Comparison of ENCODE assay signal across 15 cellular contexts in the genomic region with DNA sequence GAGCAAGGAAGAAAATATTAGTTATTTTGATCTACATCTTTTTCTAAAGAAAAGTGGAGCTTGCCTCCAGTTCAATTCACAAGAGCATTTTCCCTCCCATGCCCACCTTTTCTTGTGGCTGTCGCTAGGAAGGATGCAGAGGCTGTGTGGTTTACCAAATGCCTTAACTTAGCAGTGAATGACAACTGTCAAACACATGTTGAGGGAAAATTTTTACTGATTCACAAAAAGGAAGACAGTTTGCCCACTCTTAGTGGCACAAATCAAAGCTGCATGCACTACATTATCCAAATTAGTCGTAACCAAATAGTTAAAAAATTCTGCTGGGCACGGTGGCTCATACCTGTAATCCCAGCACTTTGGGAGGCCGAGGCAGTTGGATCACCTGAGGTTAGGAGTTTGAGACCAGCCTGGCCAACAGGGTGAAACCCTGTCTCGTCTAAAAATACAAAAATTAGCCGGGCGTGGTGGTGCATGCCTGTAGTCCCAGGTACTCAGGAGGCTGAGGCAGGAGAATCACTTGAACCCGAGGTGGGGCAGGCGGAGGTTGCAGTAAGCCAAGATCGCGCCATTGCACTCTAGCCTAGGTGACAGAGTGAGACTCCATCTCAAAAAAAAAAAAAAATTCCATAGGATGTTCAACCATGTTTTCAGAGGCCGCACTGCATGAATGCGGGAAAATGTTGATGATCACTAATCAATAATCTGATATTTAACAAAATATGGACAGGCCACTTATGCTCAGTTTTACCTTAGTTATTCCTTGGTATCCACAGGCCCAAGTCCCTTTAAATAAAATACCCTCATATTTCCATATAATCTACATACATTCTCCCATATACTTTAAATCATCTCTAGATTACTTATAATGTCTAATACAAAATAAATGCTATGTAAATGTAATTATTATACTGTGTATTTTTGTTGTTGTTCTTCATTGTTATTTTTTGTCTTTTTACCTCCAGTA. TPM values are rescaled to one million over a fixed set of nuclear protein-coding genes. Genes with fewer than 3 reads are reported as not detected.
DNase-seq lines count a peak whose midpoint lies in the region; ATAC-seq and TF ChIP-seq lines count a peak whose summit lies in the region.
"Had no signal": no experiment of that assay in that cellular context is flagged by ENCODE, and none has a peak within 500 bp of the region (broad histone marks: within the 10 kb centered on the region; RNA-seq: fewer than 3 reads in every experiment).

No MANE protein-coding gene starts in this region.

- H2BK120ac ChIP-seq in IMR-90 (ENCODE audit: low read depth, low read length), result no peak overlapping the region

- peak overlapping the region; percentile 57 for H3K4me2 ChIP-seq in IMR-90 (ENCODE audit: low read depth, low read length)

- peak overlapping the region; percentile 60; the same call in 1 of the 2 replicates for H3K9ac ChIP-seq in IMR-90 (ENCODE audit: low read depth, low read length)

- TF ChIP-seq POLR2A in IMR-90 (IDR thresholded peaks at IDR 0.05; ENCODE audit: low read depth, low read length), result no peak

- dilution Hi-C loops in IMR-90 (cut with HindIII; ENCODE audit: low sequenced_read_pairs, unreplicated experiment), result no loop called here

- peaks cover 4% of the 10 kb centered on the region; the same call in 1 of the 2 replicates for H3K9me1 ChIP-seq in IMR-90 (ENCODE audit: insufficient read depth, low read length)

- H4K20me1 ChIP-seq in IMR-90 (ENCODE audit: insufficient read depth, low read length), result peaks cover 16% of the 10 kb centered on the region; the same call in 1 of the 2 replicates

- H2BK15ac ChIP-seq in IMR-90 (ENCODE audit: low read depth, low read length), result no peak overlapping the region

- H3K27ac Mint-ChIP-seq in activated CD8-positive, alpha-beta memory T cell treated with anti-CD3 and anti-CD28 coated beads, Interleukin-2, amount 10 ng/mL, durations not matched to agents 7 days and 5 days, result peak overlapping the region; percentile 70
- no peak overlapping the region for H3K27ac Mint-ChIP-seq in activated naive CD8-positive, alpha-beta T cell treated with anti-CD3 and anti-CD28 coated beads, Interleukin-2, amount 10 ng/mL, durations not matched to agents 7 days and 5 days
- peak overlapping the region; percentile 54 for H3K27ac Mint-ChIP-seq in nephron progenitor cell

- H3K27me3 ChIP-seq in IMR-90 (ENCODE audit: control insufficient read depth, insufficient read depth, low read length), result no peaks in the 10 kb centered on the region
- H3K27me3 ChIP-seq: suprapubic skin had no signal

- intact Hi-C loops in IMR-90 (cut with micrococcal nuclease), result no loop called here

- DNase-seq in activated CD8-positive, alpha-beta memory T cell treated with anti-CD3 and anti-CD28 coated beads, Interleukin-2, amount 10 ng/mL, durations not matched to agents 7 days and 5 days, result no peak
- no peak for DNase-seq in activated CD8-positive, alpha-beta memory T cell treated with anti-CD3 and anti-CD28 coated beads, Interleukin-2, amount 50 U/mL, for 4 hours
- no peak for DNase-seq in IMR-90
- no peak for DNase-seq in activated naive CD8-positive, alpha-beta T cell treated with anti-CD3 and anti-CD28 coated beads, Interleukin-2, amount 10 ng/mL, durations not matched to agents 7 days and 5 days
- DNase-seq in nephron progenitor cell, result no peak
- DNase-seq in OCI-M2 (lab: John Stamatoyannopoulos, UW; ENCODE audit: unreplicated experiment), result no peak
- no peak for DNase-seq in SIG-M5 treated with dmso at 0.1 percent for 504 hours (lab: John Stamatoyannopoulos, UW; ENCODE audit: unreplicated experiment)
- DNase-seq: ACHN; GDM1; NCI-H146; NCI-H446; stimulated activated CD4-positive, alpha-beta T cell treated with anti-CD3 and anti-CD28 coated beads, Interleukin-15, amount 100 ng/mL, for 24 hours had no signal

- peak overlapping the region; percentile 55; the same call in 1 of the 2 replicates for H4K5ac ChIP-seq in IMR-90 (ENCODE audit: low read depth, low read length)

- peaks cover 57% of the 10 kb centered on the region for H3K4me1 Mint-ChIP-seq in activated CD8-positive, alpha-beta memory T cell treated with anti-CD3 and anti-CD28 coated beads, Interleukin-2, amount 10 ng/mL, durations not matched to agents 7 days and 5 days
- H3K4me1 Mint-ChIP-seq in activated naive CD8-positive, alpha-beta T cell treated with anti-CD3 and anti-CD28 coated beads, Interleukin-2, amount 10 ng/mL, durations not matched to agents 7 days and 5 days, result peaks cover 47% of the 10 kb centered on the region
- H3K4me1 Mint-ChIP-seq in nephron progenitor cell, result no peaks in the 10 kb centered on the region

- H3K4me1 ChIP-seq in IMR-90 (ENCODE audit: control insufficient read depth, insufficient read depth, low read length), result peaks cover 8% of the 10 kb centered on the region
- H3K4me1 ChIP-seq: suprapubic skin had no signal

- peaks cover 37% of the 10 kb centered on the region for H3K36me3 ChIP-seq in IMR-90 (ENCODE audit: control insufficient read depth, insufficient read depth, low read length)

- CTCF ChIA-PET in activated CD8-positive, alpha-beta memory T cell treated with anti-CD3 and anti-CD28 coated beads, Interleukin-2, amount 10 ng/mL, durations not matched to agents 7 days and 5 days (lab: Charles Lee), result interaction anchor here (0.8 to 3.5 kb wide), 4 partner anchors 8 to 199 kb away, joined by 3 to 14 read pairs (median 3); partner anchors contain the start of gene COX20
- CTCF ChIA-PET in IMR-90 (lab: Yijun Ruan, JAX), result interaction anchor here (1.0 kb wide), 1 partner anchor 198 kb away, joined by 5 read pairs; no protein-coding TSS in a partner anchor

- H2BK5ac ChIP-seq in IMR-90 (ENCODE audit: low read depth, low read length, poor library complexity, severe bottlenecking), result peak overlapping the region; percentile 29

- H4K91ac ChIP-seq in IMR-90 (ENCODE audit: insufficient read depth, low read depth, low read length), result no peak overlapping the region

- H3K4me3 Mint-ChIP-seq in activated CD8-positive, alpha-beta memory T cell treated with anti-CD3 and anti-CD28 coated beads, Interleukin-2, amount 10 ng/mL, durations not matched to agents 7 days and 5 days, result no peak overlapping the region
- H3K4me3 Mint-ChIP-seq in activated naive CD8-positive, alpha-beta T cell treated with anti-CD3 and anti-CD28 coated beads, Interleukin-2, amount 10 ng/mL, durations not matched to agents 7 days and 5 days, result peak overlapping the region; percentile 37
- no peak overlapping the region for H3K4me3 Mint-ChIP-seq in nephron progenitor cell
- H3K4me3 Mint-ChIP-seq: dendritic cell treated with granulocyte-macrophage colony-stimulating factor and Interleukin-4, amounts not matched to agents 40 ng/mL and 50 ng/mL, for 4 days had no signal

- no peak overlapping the region for H2AFZ ChIP-seq in IMR-90 (replicated peaks; ENCODE audit: low read length, poor library complexity)

- H3K9me3 Mint-ChIP-seq in activated CD8-positive, alpha-beta memory T cell treated with anti-CD3 and anti-CD28 coated beads, Interleukin-2, amount 10 ng/mL, durations not matched to agents 7 days and 5 days (ENCODE audit: low read depth), result no peaks in the 10 kb centered on the region
- H3K9me3 Mint-ChIP-seq in activated naive CD8-positive, alpha-beta T cell treated with anti-CD3 and anti-CD28 coated beads, Interleukin-2, amount 10 ng/mL, durations not matched to agents 7 days and 5 days, result no peaks in the 10 kb centered on the region
- H3K9me3 Mint-ChIP-seq in nephron progenitor cell, result no peaks in the 10 kb centered on the region
- H3K9me3 Mint-ChIP-seq: dendritic cell treated with granulocyte-macrophage colony-stimulating factor and Interleukin-4, amounts not matched to agents 40 ng/mL and 50 ng/mL, for 4 days had no signal

- H2AK9ac ChIP-seq in IMR-90 (replicated peaks; ENCODE audit: low read depth, low read length, poor library complexity), result no peak overlapping the region

- no peak for ATAC-seq in activated CD8-positive, alpha-beta memory T cell treated with anti-CD3 and anti-CD28 coated beads, Interleukin-2, amount 10 ng/mL, durations not matched to agents 7 days and 5 days
- ATAC-seq in IMR-90 (ENCODE audit: low read depth) (no peak), GM21786 (IDR thresholded peaks at IDR 0.05; ENCODE audit: unreplicated experiment) (no peak)
- peak; percentile 22 for ATAC-seq in activated naive CD8-positive, alpha-beta T cell treated with anti-CD3 and anti-CD28 coated beads, Interleukin-2, amount 10 ng/mL, durations not matched to agents 7 days and 5 days (ENCODE audit: low read depth)

- TF ChIP-seq CTCF in IMR-90 (conservative IDR thresholded peaks at IDR 0.05; ENCODE audit: low read depth, low read length), result no peak
- no peak for TF ChIP-seq CTCF in nephron progenitor cell (IDR thresholded peaks at IDR 0.05)

- no peak overlapping the region for H2AK5ac ChIP-seq in IMR-90 (ENCODE audit: low read depth, low read length)

- peak overlapping the region; percentile 92 for H3K27ac ChIP-seq in IMR-90 (ENCODE audit: insufficient read depth, low read length)
- H3K27ac ChIP-seq: suprapubic skin had no signal

- peaks cover 7 to 24% of the 10 kb centered on the region in 2 experiments; a peak in 3 of 4 replicates for H3K79me1 ChIP-seq in IMR-90 (ENCODE audit: low read depth in 1 of 2, low read length in 2 of 2)

- peak overlapping the region; percentile 39; the same call in 1 of the 2 replicates for H3K14ac ChIP-seq in IMR-90 (replicated peaks; ENCODE audit: low read depth, low read length)

- 86% methylated on average over 6 of the region's 13 CpGs; no CpG with 5 or more reads in 1 of the 2 experiments for WGBS in IMR-90 (ENCODE audit: extremely low coverage in 2 of 2, insufficient read length in 1 of 2), 2 experiments

- no peaks in the 10 kb centered on the region for H3K27me3 Mint-ChIP-seq in activated CD8-positive, alpha-beta memory T cell treated with anti-CD3 and anti-CD28 coated beads, Interleukin-2, amount 10 ng/mL, durations not matched to agents 7 days and 5 days
- no peaks in the 10 kb centered on the region for H3K27me3 Mint-ChIP-seq in activated naive CD8-positive, alpha-beta T cell treated with anti-CD3 and anti-CD28 coated beads, Interleukin-2, amount 10 ng/mL, durations not matched to agents 7 days and 5 days
- H3K27me3 Mint-ChIP-seq in nephron progenitor cell (ENCODE audit: low read depth, poor library complexity), result no peaks in the 10 kb centered on the region
- H3K27me3 Mint-ChIP-seq: dendritic cell treated with granulocyte-macrophage colony-stimulating factor and Interleukin-4, amounts not matched to agents 40 ng/mL and 50 ng/mL, for 4 days had no signal

- no peaks in the 10 kb centered on the region for H3K9me3 ChIP-seq in IMR-90 (ENCODE audit: control insufficient read depth, insufficient read depth, low read length)
- H3K9me3 ChIP-seq: suprapubic skin had no signal

- H3K56ac ChIP-seq in IMR-90 (ENCODE audit: extremely low read depth, insufficient read depth, low read length), result no peak overlapping the region

- no TSS peak for BruUV-seq in IMR-90 (replicated peaks; lab: Mats Ljungman, UMichigan)

- in situ Hi-C loops in IMR-90 (cut with MboI; ENCODE audit: low sequenced_read_pairs), result no loop called here

- TF ChIP-seq RAD21 in IMR-90 (IDR thresholded peaks at IDR 0.05; ENCODE audit: low read length), result no peak

- no peak overlapping the region for H4K8ac ChIP-seq in IMR-90 (ENCODE audit: low read depth in 2 of 2, low read length in 2 of 2)

- H3K23ac ChIP-seq in IMR-90 (ENCODE audit: low read depth, low read length), result 0 out of 2 replicates have a peak overlapping the region, but pooled peaks have one; percentile 24

- peak overlapping the region; percentile 47; the same call in 1 of the 2 replicates for H3K4ac ChIP-seq in IMR-90 (ENCODE audit: low read depth, low read length)

- H3K4me3 ChIP-seq in IMR-90 (ENCODE audit: insufficient read depth, low read depth, low read length), result no peak overlapping the region
- H3K4me3 ChIP-seq: suprapubic skin had no signal

- POLR2A ChIA-PET in IMR-90 (lab: Charles Lee; ENCODE audit: unreplicated experiment), result no interaction called here
- POLR2A ChIA-PET in activated naive CD8-positive, alpha-beta T cell treated with anti-CD3 and anti-CD28 coated beads, Interleukin-2, amount 10 ng/mL, durations not matched to agents 7 days and 5 days (lab: Charles Lee), result interaction anchor here (16.7 kb wide), 1 partner anchor 13 kb away, joined by 391 read pairs; the partner anchor contains the start of gene HNRNPU

- H3K36me3 Mint-ChIP-seq in activated CD8-positive, alpha-beta memory T cell treated with anti-CD3 and anti-CD28 coated beads, Interleukin-2, amount 10 ng/mL, durations not matched to agents 7 days and 5 days, result peaks cover 72% of the 10 kb centered on the region
- peaks cover 47% of the 10 kb centered on the region for H3K36me3 Mint-ChIP-seq in activated naive CD8-positive, alpha-beta T cell treated with anti-CD3 and anti-CD28 coated beads, Interleukin-2, amount 10 ng/mL, durations not matched to agents 7 days and 5 days
- peaks cover 89% of the 10 kb centered on the region for H3K36me3 Mint-ChIP-seq in nephron progenitor cell (ENCODE audit: low read depth)

- peak overlapping the region; percentile 68; the same call in 1 of the 2 replicates for H3K18ac ChIP-seq in IMR-90 (ENCODE audit: low read depth, low read length)

- H2BK20ac ChIP-seq in IMR-90 (ENCODE audit: low read depth, low read length), result no peak overlapping the region

RNA-seq across cellular contexts. Expression of gene COX20, which starts 9.0 kb away (rescaled TPM):
- total RNA-seq in activated CD8-positive, alpha-beta memory T cell treated with anti-CD3 and anti-CD28 coated beads, Interleukin-2, amount 10 ng/mL, durations not matched to agents 7 days and 5 days, result 10 to 100 TPM; 21.6 to 26.3 TPM
- 13.3 and 26.9 TPM in 2 replicates for total RNA-seq in IMR-90 (2012; rRNA removed)
- polyA plus RNA-seq in IMR-90 (2012; rRNA removed), result 27.0 and 27.5 TPM in 2 replicates
- 4.6 and 8.8 TPM in 2 replicates for polyA plus RNA-seq in IMR-90 (2012; cell fraction: cytosol; rRNA removed)
- 1.7 and 15.7 TPM in 2 replicates for polyA plus RNA-seq in IMR-90 (2012; cell fraction: nucleus; rRNA removed; ENCODE audit: low replicate concordance)
- 10 to 100 TPM; 25.1 to 25.9 TPM for total RNA-seq in activated naive CD8-positive, alpha-beta T cell treated with anti-CD3 and anti-CD28 coated beads, Interleukin-2, amount 10 ng/mL, durations not matched to agents 7 days and 5 days

RNA-seq across cellular contexts. Expression of gene HNRNPU, which starts 19.9 kb away (rescaled TPM):
- 100 to 1,000 TPM; 410 to 503 TPM for total RNA-seq in activated CD8-positive, alpha-beta memory T cell treated with anti-CD3 and anti-CD28 coated beads, Interleukin-2, amount 10 ng/mL, durations not matched to agents 7 days and 5 days
- 151 and 343 TPM in 2 replicates for total RNA-seq in IMR-90 (2012; rRNA removed)
- 144 and 169 TPM in 2 replicates for polyA plus RNA-seq in IMR-90 (2012; rRNA removed)
- polyA plus RNA-seq in IMR-90 (2012; cell fraction: cytosol; rRNA removed), result 41.1 and 87.3 TPM in 2 replicates
- polyA plus RNA-seq in IMR-90 (2012; cell fraction: nucleus; rRNA removed; ENCODE audit: low replicate concordance), result 31.2 and 90.2 TPM in 2 replicates
- total RNA-seq in activated naive CD8-positive, alpha-beta T cell treated with anti-CD3 and anti-CD28 coated beads, Interleukin-2, amount 10 ng/mL, durations not matched to agents 7 days and 5 days, result 100 to 1,000 TPM; 388 to 398 TPM
